In the genomic region with DNA sequence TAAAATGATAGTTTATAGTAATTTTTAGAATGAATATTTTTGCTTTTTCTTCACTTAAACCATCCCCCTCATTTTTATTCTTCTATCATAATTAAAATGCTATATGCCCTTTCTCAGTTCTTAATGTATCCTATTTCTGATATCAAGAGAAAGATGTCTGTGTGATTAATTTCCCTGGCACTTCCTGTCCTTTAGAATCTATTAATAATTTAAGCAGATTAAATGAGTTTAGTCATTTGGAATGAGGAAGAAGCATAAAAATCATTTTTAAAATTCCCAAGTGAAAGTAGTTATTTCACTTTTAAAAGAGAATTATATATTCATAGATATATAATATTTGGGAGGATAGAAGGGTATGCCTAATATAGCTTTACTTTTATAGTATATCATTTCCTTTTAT, we compare ENCODE assay signal across 29 cellular contexts. TPM values are rescaled to one million over a fixed set of nuclear protein-coding genes. Genes with fewer than 3 reads are reported as not detected.
A peak's percentile ranks its signal among the peaks of the same experiment; 100 is the strongest.
DNase-seq lines count a peak whose midpoint lies in the region; ATAC-seq, FAIRE-seq and TF ChIP-seq lines count a peak whose summit lies in the region.
"Had no signal": no experiment of that assay in that cellular context is flagged by ENCODE, and none has a peak within 500 bp of the region (broad histone marks: within the 10 kb centered on the region; RNA-seq: fewer than 3 reads in every experiment).

No MANE protein-coding gene starts in this region.

- H3K4me1 ChIP-seq in A549 (peaks cover 29% of the 10 kb centered on the region), adipocyte (ENCODE audit: control insufficient read depth, insufficient read depth, low read length) (peaks cover 25% of the 10 kb centered on the region), kidney (ENCODE audit: control insufficient read depth in 1 of 2, insufficient read depth in 1 of 2, low read depth in 1 of 2, low read length in 2 of 2) (peaks cover 0 to 5% of the 10 kb centered on the region in 2 donors)
- H3K4me1 ChIP-seq: sigmoid colon, upper lobe of left lung had no signal

- no peaks in the 10 kb centered on the region for H3K27me3 Mint-ChIP-seq in HFFc6 (ENCODE audit: insufficient read depth)
- H3K27me3 Mint-ChIP-seq: effector memory CD8-positive, alpha-beta T cell; memory B cell; naive thymus-derived CD4-positive, alpha-beta T cell; T-helper 17 cell had no signal

- H3K4me3 ChIP-seq in A549 = no peak overlapping the region
- H3K4me3 ChIP-seq in adipocyte (ENCODE audit: low read length) = peak overlapping the region; percentile 47
- H3K4me3 ChIP-seq in kidney (ENCODE audit: low read length in 2 of 2) = no peak overlapping the region
- H3K4me3 ChIP-seq: BLaER1 treated with 17β-estradiol and CSF1 and Interleukin-3, amounts not matched to agents 10 nM and 100 nM; sigmoid colon; stomach; upper lobe of left lung had no signal

- no peaks in the 10 kb centered on the region for H3K27me3 ChIP-seq in adipocyte (replicated peaks; ENCODE audit: control insufficient read depth, insufficient read depth, low read length)
- H3K27me3 ChIP-seq: BLaER1 treated with 17β-estradiol and CSF1 and Interleukin-3, amounts not matched to agents 10 nM and 100 nM; sigmoid colon; stomach; upper lobe of left lung had no signal

- peaks cover 44% of the 10 kb centered on the region for H3K4me1 Mint-ChIP-seq in HFFc6 (ENCODE audit: low read depth)
- H3K4me1 Mint-ChIP-seq: memory B cell had no signal

- H3K27ac Mint-ChIP-seq in HFFc6 = peak overlapping the region; percentile 87
- H3K27ac Mint-ChIP-seq: memory B cell, T-helper 17 cell had no signal

- H3K36me3 ChIP-seq in adipocyte (ENCODE audit: control insufficient read depth, insufficient read depth, low read length, severe bottlenecking) (no peaks in the 10 kb centered on the region), kidney (ENCODE audit: control insufficient read depth in 1 of 2, insufficient read depth in 2 of 2, low read length in 2 of 2) (no peaks in the 10 kb centered on the region)
- H3K36me3 ChIP-seq: sigmoid colon, stomach, upper lobe of left lung, WERI-Rb-1 had no signal

- peak overlapping the region; percentile 45 to 65 for H3K27ac ChIP-seq in A549
- H3K27ac ChIP-seq in kidney (ENCODE audit: low read depth in 2 of 2, low read length in 2 of 2) = no peak overlapping the region
- H3K27ac ChIP-seq: BLaER1 treated with 17β-estradiol and CSF1 and Interleukin-3, amounts not matched to agents 10 nM and 100 nM; parathyroid adenoma; sigmoid colon; upper lobe of left lung; WERI-Rb-1 had no signal

- no peak for TF ChIP-seq EP300 in A549 (IDR thresholded peaks at IDR 0.05)

- no peak for DNase-seq in A549 (ENCODE audit: low read depth in 1 of 2, low spot score in 1 of 2)
- no peak for DNase-seq in HFFc6
- no peak for DNase-seq in adipocyte (ENCODE audit: low read depth)
- DNase-seq in kidney = no peak
- DNase-seq in activated CD4-positive, CD25-positive, alpha-beta regulatory T cell (lab: John Stamatoyannopoulos, UW) = no peak
- no peak for DNase-seq in frontal cortex (ENCODE audit: low spot score in 2 of 2)
- DNase-seq in GM19240 (ENCODE audit: insufficient read length, low spot score) = no peak
- DNase-seq: activated CD4-positive, alpha-beta T cell treated with anti-CD3 and anti-CD28 coated beads, Interleukin-2, amount 50 U/mL, for 48 hours; activated naive CD4-positive, alpha-beta T cell; cerebellar nuclear complex; DMS 273 treated with DMSO at 0.1 percent for 48 hours; effector memory CD8-positive, alpha-beta T cell; Kasumi-1; naive thymus-derived CD4-positive, alpha-beta T cell; NCI-H524 treated with DMSO at 0.1 percent for 48 hours; SHP77 treated with DMSO at 0.1 percent for 48 hours; sigmoid colon; stimulated activated CD4-positive, alpha-beta T cell treated with anti-CD3 and anti-CD28 coated beads, Interleukin-2, amount 100 ng/mL, for 24 hours; stomach; T-helper 17 cell; upper lobe of left lung; WERI-Rb-1 had no signal

- no peaks in the 10 kb centered on the region for H3K9me3 Mint-ChIP-seq in HFFc6
- H3K9me3 Mint-ChIP-seq: effector memory CD8-positive, alpha-beta T cell; memory B cell; naive thymus-derived CD4-positive, alpha-beta T cell had no signal

- POLR2A ChIA-PET in A549 (lab: Yijun Ruan, JAX) = no interaction called here

- H3K4me2 ChIP-seq in A549 = peak overlapping the region; percentile 70

- peak overlapping the region; percentile 71 for H3K4me3 Mint-ChIP-seq in HFFc6
- H3K4me3 Mint-ChIP-seq: effector memory CD8-positive, alpha-beta T cell; memory B cell; naive thymus-derived CD4-positive, alpha-beta T cell; T-helper 17 cell had no signal

- TF ChIP-seq POLR2A in A549 (IDR thresholded peaks at IDR 0.05; ENCODE audit: low read length) = no peak

- ATAC-seq in A549 = no peak
- ATAC-seq in HG02588 (IDR thresholded peaks at IDR 0.05; ENCODE audit: unreplicated experiment) = no peak
- ATAC-seq: effector memory CD8-positive, alpha-beta T cell; naive thymus-derived CD4-positive, alpha-beta T cell; T-helper 17 cell had no signal

- intact Hi-C loops in kidney (cut with DNase I) = no loop called here

- FAIRE-seq in A549 (lab: Jason Lieb, UNC) = no peak
- FAIRE-seq in kidney (lab: Jason Lieb, UNC) = peak; percentile 27
- no peak for FAIRE-seq in frontal cortex (lab: Jason Lieb, UNC)
- FAIRE-seq: GM12892, HTR-8/SVneo, islet of Langerhans had no signal

- H3K36me3 Mint-ChIP-seq in HFFc6 (ENCODE audit: low read depth) = peaks cover 4% of the 10 kb centered on the region; the same call in 1 of the 2 replicates

- TF ChIP-seq CTCF in A549 (IDR thresholded peaks at IDR 0.05) = no peak
- TF ChIP-seq CTCF in HFFc6 (IDR thresholded peaks at IDR 0.05) = no peak
- TF ChIP-seq CTCF in kidney (IDR thresholded peaks at IDR 0.05; ENCODE audit: borderline replicate concordance, extremely low read depth, insufficient read depth) = no peak

- H3K9ac ChIP-seq in adipocyte (ENCODE audit: low read length) (peak overlapping the region; percentile 71), kidney (ENCODE audit: low read length in 2 of 2) (no peak overlapping the region)
- H3K9ac ChIP-seq: BLaER1 treated with 17β-estradiol and CSF1 and Interleukin-3, amounts not matched to agents 10 nM and 100 nM; parathyroid adenoma had no signal

- CTCF ChIA-PET in A549 (lab: Yijun Ruan, JAX) = interaction anchor here (1.3 to 1.4 kb wide), 2 partner anchors 15 to 102 kb away, joined by 3 to 5 read pairs; no protein-coding TSS in a partner anchor

- no peaks in the 10 kb centered on the region for H3K9me3 ChIP-seq in A549
- no peaks in the 10 kb centered on the region for H3K9me3 ChIP-seq in adipocyte (ENCODE audit: control insufficient read depth, low read length)
- H3K9me3 ChIP-seq in kidney (ENCODE audit: control insufficient read depth in 1 of 2, low read length in 2 of 2) = no peaks in the 10 kb centered on the region
- H3K9me3 ChIP-seq: BLaER1 treated with 17β-estradiol and CSF1 and Interleukin-3, amounts not matched to agents 10 nM and 100 nM; sigmoid colon; stomach; upper lobe of left lung had no signal

- TF ChIP-seq RAD21 in A549 (conservative IDR thresholded peaks at IDR 0.05 in 1 of 2, IDR thresholded peaks at IDR 0.05 in 1 of 2) = no peak

TF ChIP-seq in A549, 52 proteins besides CTCF, POLR2A, EP300 and RAD21 (continues in another document):
- TF ChIP-seq TP53 (CRISPR knock-in tag; IDR thresholded peaks at IDR 0.05) = no peak
- TF ChIP-seq RCOR1 (IDR thresholded peaks at IDR 0.05; ENCODE audit: low read depth, low read length) = no peak
- TF ChIP-seq ESRRA (IDR thresholded peaks at IDR 0.05; ENCODE audit: borderline replicate concordance, low read length) = no peak
- TF ChIP-seq, protein P1, sequence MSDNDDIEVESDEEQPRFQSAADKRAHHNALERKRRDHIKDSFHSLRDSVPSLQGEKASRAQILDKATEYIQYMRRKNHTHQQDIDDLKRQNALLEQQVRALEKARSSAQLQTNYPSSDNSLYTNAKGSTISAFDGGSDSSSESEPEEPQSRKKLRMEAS (IDR thresholded peaks at IDR 0.05) = no peak
- TF ChIP-seq HOXB5 (CRISPR knock-in tag; IDR thresholded peaks at IDR 0.05) = no peak
- TF ChIP-seq MAFK (IDR thresholded peaks at IDR 0.05; ENCODE audit: partially characterized antibody) = no peak
- TF ChIP-seq, protein P2, sequence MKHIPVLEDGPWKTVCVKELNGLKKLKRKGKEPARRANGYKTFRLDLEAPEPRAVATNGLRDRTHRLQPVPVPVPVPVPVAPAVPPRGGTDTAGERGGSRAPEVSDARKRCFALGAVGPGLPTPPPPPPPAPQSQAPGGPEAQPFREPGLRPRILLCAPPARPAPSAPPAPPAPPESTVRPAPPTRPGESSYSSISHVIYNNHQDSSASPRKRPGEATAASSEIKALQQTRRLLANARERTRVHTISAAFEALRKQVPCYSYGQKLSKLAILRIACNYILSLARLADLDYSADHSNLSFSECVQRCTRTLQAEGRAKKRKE (CRISPR knock-in tag; IDR thresholded peaks at IDR 0.05; ENCODE audit: low read depth) = no peak
- TF ChIP-seq NFE2L2 (conservative IDR thresholded peaks at IDR 0.05; ENCODE audit: low read length) = no peak
- TF ChIP-seq HOXA7 (CRISPR knock-in tag; IDR thresholded peaks at IDR 0.05) = no peak
- no peak for TF ChIP-seq NR3C1 (IDR thresholded peaks at IDR 0.05)
- TF ChIP-seq, protein P3, sequence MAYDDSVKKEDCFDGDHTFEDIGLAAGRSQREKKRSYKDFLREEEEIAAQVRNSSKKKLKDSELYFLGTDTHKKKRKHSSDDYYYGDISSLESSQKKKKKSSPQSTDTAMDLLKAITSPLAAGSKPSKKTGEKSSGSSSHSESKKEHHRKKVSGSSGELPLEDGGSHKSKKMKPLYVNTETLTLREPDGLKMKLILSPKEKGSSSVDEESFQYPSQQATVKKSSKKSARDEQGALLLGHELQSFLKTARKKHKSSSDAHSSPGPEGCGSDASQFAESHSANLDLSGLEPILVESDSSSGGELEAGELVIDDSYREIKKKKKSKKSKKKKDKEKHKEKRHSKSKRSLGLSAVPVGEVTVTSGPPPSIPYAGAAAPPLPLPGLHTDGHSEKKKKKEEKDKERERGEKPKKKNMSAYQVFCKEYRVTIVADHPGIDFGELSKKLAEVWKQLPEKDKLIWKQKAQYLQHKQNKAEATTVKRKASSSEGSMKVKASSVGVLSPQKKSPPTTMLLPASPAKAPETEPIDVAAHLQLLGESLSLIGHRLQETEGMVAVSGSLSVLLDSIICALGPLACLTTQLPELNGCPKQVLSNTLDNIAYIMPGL (CRISPR knock-in tag; IDR thresholded peaks at IDR 0.05; ENCODE audit: borderline replicate concordance) = no peak

RNA-seq across cellular contexts. Expression of a gene that starts 27.8 kb away (rescaled TPM):
- polyA plus RNA-seq in A549 (2011; rRNA removed) = 38.4 and 44.3 TPM in 2 replicates
- polyA plus RNA-seq in A549 (2012; cell fraction: cytosol; rRNA removed) = 22.3 and 24.0 TPM in 2 replicates
- 14.1 and 15.6 TPM in 2 replicates for polyA plus RNA-seq in A549 (2012; cell fraction: nucleus; rRNA removed)
- 27.9 to 30.6 TPM (median 29.3 TPM) in 3 replicates for polyA plus RNA-seq in A549 (2017; fragmentation: RNase III; extraction: RNeasy Plus Mini Kit Qiagen cat#74134 plus additional on column Dnase treatment)
- polyA minus RNA-seq in A549 (2011; rRNA and poly(A)+ RNA removed) = 22.7 and 25.3 TPM in 2 replicates
- 10 to 100 TPM; 35.9 to 43.4 (median 39.1) TPM for total RNA-seq in HFFc6 (2021; fragmentation: NEBNext Ultra II Directional; extraction: Animal tissue kit (Norgen Biotek cat#: 25700))
- total RNA-seq in kidney = 29.6 TPM
- 14.4 TPM for polyA plus RNA-seq in kidney (ENCODE audit: insufficient read depth, low read depth, low replicate concordance)
- total RNA-seq in frontal cortex = 11.8 TPM

Comparison
In these comparisons a context has a peak if more than half of its experiments do, and no peak if none do; other contexts are left out.
1. H3K27ac ChIP-seq: peak in A549 (2 of 2); none in kidney (0 of 2).